Comparison of ENCODE assay signal across 13 cellular contexts in genomic region chr21:39153373-39153772, GRCh38. TPM values are rescaled to one million over a fixed set of nuclear protein-coding genes. Genes with fewer than 3 reads are reported as not detected.
A peak's percentile ranks its signal among the peaks of the same experiment; 100 is the strongest.
DNase-seq lines count a peak whose midpoint lies in the region; ATAC-seq, FAIRE-seq and TF ChIP-seq lines count a peak whose summit lies in the region.
"Had no signal": no experiment of that assay in that cellular context is flagged by ENCODE, and none has a peak within 500 bp of the region (broad histone marks: within the 10 kb centered on the region; RNA-seq: fewer than 3 reads in every experiment).

No MANE protein-coding gene starts in this region.

- H3K9me3 ChIP-seq in OCI-LY3 (ENCODE audit: insufficient read depth, low read length) (no peaks in the 10 kb centered on the region), esophagus squamous epithelium (no peaks in the 10 kb centered on the region)
- H3K9me3 ChIP-seq: spleen, tibial nerve had no signal

- no peak overlapping the region for H3K4me3 Mint-ChIP-seq in stimulated activated naive B cell treated with anti-CD40 and anti-IgM and Interleukin-4, amounts not matched to agents 10 μg/mL and 1 μg/mL and 100 μg/mL, for 72 hours

- FAIRE-seq in GM19239 (lab: Jason Lieb, UNC), result no peak

- H3K79me2 ChIP-seq in OCI-LY3 (ENCODE audit: low read length), result no peaks in the 10 kb centered on the region

- 89 to 92% methylated on average over 2 of the region's 2 CpGs for WGBS in esophagus squamous epithelium, 2 donors

- no peak for TF ChIP-seq POLR2A in esophagus squamous epithelium (IDR thresholded peaks at IDR 0.05)

- H3K27me3 Mint-ChIP-seq in stimulated activated naive B cell treated with anti-CD40 and anti-IgM and Interleukin-4, amounts not matched to agents 10 μg/mL and 1 μg/mL and 100 μg/mL, for 72 hours, result peaks cover 5 to 8% of the 10 kb centered on the region in 2 donors

- peak; percentile 49 to 62 for ATAC-seq in stimulated activated naive B cell treated with anti-CD40 and anti-IgM and Interleukin-4, amounts not matched to agents 10 μg/mL and 1 μg/mL and 100 μg/mL, for 72 hours (replicated peaks)
- ATAC-seq in HG02973 (IDR thresholded peaks at IDR 0.05; ENCODE audit: unreplicated experiment), result no peak
- ATAC-seq in GM19351 (IDR thresholded peaks at IDR 0.05; ENCODE audit: unreplicated experiment), result no peak

- H3K27ac Mint-ChIP-seq in stimulated activated naive B cell treated with anti-CD40 and anti-IgM and Interleukin-4, amounts not matched to agents 10 μg/mL and 1 μg/mL and 100 μg/mL, for 72 hours, result no peak overlapping the region

- H3K36me3 Mint-ChIP-seq in stimulated activated naive B cell treated with anti-CD40 and anti-IgM and Interleukin-4, amounts not matched to agents 10 μg/mL and 1 μg/mL and 100 μg/mL, for 72 hours, result peaks cover 0 to 2% of the 10 kb centered on the region in 2 donors

- H3K9me3 Mint-ChIP-seq in stimulated activated naive B cell treated with anti-CD40 and anti-IgM and Interleukin-4, amounts not matched to agents 10 μg/mL and 1 μg/mL and 100 μg/mL, for 72 hours, result no peaks in the 10 kb centered on the region

- intact Hi-C loops in esophagus squamous epithelium (cut with DNase I), result no loop called here

- DNase-seq in NCI-H82 (lab: John Stamatoyannopoulos, UW) (peak; percentile 50), NCI-H82 treated with DMSO at 0.1 percent for 48 hours (lab: John Stamatoyannopoulos, UW; ENCODE audit: unreplicated experiment) (no peak), esophagus squamous epithelium (lab: John Stamatoyannopoulos, UW) (no peak), GM19239 (ENCODE audit: insufficient read length, low spot score) (no peak)
- no peak for DNase-seq in stimulated activated naive B cell treated with anti-CD40 and anti-IgM and Interleukin-4, amounts not matched to agents 10 μg/mL and 1 μg/mL and 100 μg/mL, for 72 hours
- DNase-seq: activated naive CD4-positive, alpha-beta T cell treated with anti-CD3 and anti-CD28 coated beads, Interleukin-2, amount 50 U/mL, for 16 hours; SHP77 treated with DMSO at 0.1 percent for 48 hours; spleen had no signal

- H2AFZ ChIP-seq in OCI-LY3 (ENCODE audit: low read depth, low read length), result no peak overlapping the region

- H3K4me1 ChIP-seq in OCI-LY3 (ENCODE audit: low read length) (no peaks in the 10 kb centered on the region), esophagus squamous epithelium (peaks cover 0 to 9% (median 0%) of the 10 kb centered on the region in 3 donors)
- H3K4me1 ChIP-seq: spleen, tibial nerve had no signal

- no peaks in the 10 kb centered on the region for H4K20me1 ChIP-seq in OCI-LY3 (ENCODE audit: insufficient read depth, low read length)
- H4K20me1 ChIP-seq: BLaER1 treated with 17β-estradiol and CSF1 and Interleukin-3, amounts not matched to agents 10 nM and 100 nM had no signal

- H3K27ac ChIP-seq in OCI-LY3 (ENCODE audit: low read length) (no peak overlapping the region), esophagus squamous epithelium (no peak overlapping the region)
- H3K27ac ChIP-seq: BLaER1 treated with 17β-estradiol and CSF1 and Interleukin-3, amounts not matched to agents 10 nM and 100 nM; spleen; tibial nerve had no signal

- H3K4me2 ChIP-seq in OCI-LY3 (ENCODE audit: low read length), result no peak overlapping the region
- H3K4me2 ChIP-seq: BLaER1 treated with 17β-estradiol and CSF1 and Interleukin-3, amounts not matched to agents 10 nM and 100 nM had no signal

- no peaks in the 10 kb centered on the region for H3K4me1 Mint-ChIP-seq in stimulated activated naive B cell treated with anti-CD40 and anti-IgM and Interleukin-4, amounts not matched to agents 10 μg/mL and 1 μg/mL and 100 μg/mL, for 72 hours

- no peak overlapping the region for H3K4me3 ChIP-seq in OCI-LY3 (ENCODE audit: low read length)
- no peak overlapping the region for H3K4me3 ChIP-seq in esophagus squamous epithelium
- H3K4me3 ChIP-seq: BLaER1 treated with 17β-estradiol and CSF1 and Interleukin-3, amounts not matched to agents 10 nM and 100 nM; spleen; tibial nerve had no signal

- H3K36me3 ChIP-seq in OCI-LY3 (replicated peaks; ENCODE audit: low read depth, low read length) (no peaks in the 10 kb centered on the region), esophagus squamous epithelium (no peaks in the 10 kb centered on the region)
- H3K36me3 ChIP-seq: BLaER1 treated with 17β-estradiol and CSF1 and Interleukin-3, amounts not matched to agents 10 nM and 100 nM; spleen; tibial nerve had no signal

- H3K27me3 ChIP-seq in OCI-LY3 (ENCODE audit: low read depth, low read length) (no peaks in the 10 kb centered on the region; the same call in 1 of the 2 replicates), esophagus squamous epithelium (no peaks in the 10 kb centered on the region)
- H3K27me3 ChIP-seq: BLaER1 treated with 17β-estradiol and CSF1 and Interleukin-3, amounts not matched to agents 10 nM and 100 nM; spleen; tibial nerve had no signal

- no peak overlapping the region for H3K9ac ChIP-seq in OCI-LY3 (ENCODE audit: low read length)
- H3K9ac ChIP-seq: BLaER1 treated with 17β-estradiol and CSF1 and Interleukin-3, amounts not matched to agents 10 nM and 100 nM had no signal

- TF ChIP-seq CTCF in OCI-LY3 (IDR thresholded peaks at IDR 0.05; ENCODE audit: low read depth, low read length) (peak; percentile 26), esophagus squamous epithelium (IDR thresholded peaks at IDR 0.05) (peak in 4 of 6 experiments; percentile 5 to 54 (median 22))

RNA-seq across cellular contexts. Expression of gene PSMG1, which starts 29.9 kb away (rescaled TPM):
- 10 to 100 TPM; 33.8 to 56.5 (median 45.8) TPM for total RNA-seq in esophagus squamous epithelium

Comparison
In these comparisons a context has a peak if more than half of its experiments do, and no peak if none do; other contexts are left out.
1. ATAC-seq: peak in stimulated activated naive B cell treated with anti-CD40 and anti-IgM and Interleukin-4, amounts not matched to agents 10 μg/mL and 1 μg/mL and 100 μg/mL, for 72 hours (2 of 2); none in HG02973 (single experiment) and GM19351 (single experiment).